Comparison of ENCODE assay signal across 8 cellular contexts in genomic region chr14:53306267-53306721, GRCh38.
DNase-seq lines count a peak whose midpoint lies in the region; ATAC-seq, FAIRE-seq and TF ChIP-seq lines count a peak whose summit lies in the region.

No MANE protein-coding gene starts in this region.

- no peak overlapping the region for H3K27ac Mint-ChIP-seq in activated B cell treated with CpG ODN at 0.5 μM for 24 hours

- CTCF ChIA-PET in activated B cell treated with CpG ODN at 0.5 μM for 24 hours (lab: Charles Lee): interaction anchor here (0.9 to 4.4 kb wide), 7 partner anchors 10 to 1042 kb away, joined by 3 to 30 read pairs (median 7); no protein-coding TSS in a partner anchor

- FAIRE-seq in A204.1 (lab: Jason Lieb, UNC): peak; percentile 62

- WGBS in liver: 16% methylated on average over 11 of the region's 11 CpGs

- peaks cover 7% of the 10 kb centered on the region for H3K9me3 Mint-ChIP-seq in activated B cell treated with CpG ODN at 0.5 μM for 24 hours

- H3K36me3 ChIP-seq in liver (ENCODE audit: control insufficient read depth in 4 of 4, insufficient read depth in 3 of 4, low read depth in 1 of 4, low read length in 3 of 4): no peaks in the 10 kb centered on the region

- no peaks in the 10 kb centered on the region for H3K36me3 Mint-ChIP-seq in activated B cell treated with CpG ODN at 0.5 μM for 24 hours (ENCODE audit: low read depth)

- H3K4me1 ChIP-seq in liver (ENCODE audit: control insufficient read depth in 4 of 4, insufficient read depth in 4 of 4, low read length in 3 of 4): peaks cover 0 to 4% (median 1%) of the 10 kb centered on the region in 4 donors

- intact Hi-C loops in activated B cell treated with CpG ODN at 0.5 μM for 24 hours (cut with micrococcal nuclease): loop anchor here (1.0 to 10.0 kb wide), 3 partner anchors 251 to 1007 kb away; no protein-coding TSS in a partner anchor

- H3K9me3 ChIP-seq in liver (ENCODE audit: control insufficient read depth in 4 of 4, low read length in 3 of 4): no peaks in the 10 kb centered on the region

- no peak overlapping the region for H3K27ac ChIP-seq in liver (ENCODE audit: low read depth in 1 of 2, low read length in 2 of 2)

- peaks cover 17% of the 10 kb centered on the region for H3K4me1 Mint-ChIP-seq in activated B cell treated with CpG ODN at 0.5 μM for 24 hours

- POLR2A ChIA-PET in activated B cell treated with CpG ODN at 0.5 μM for 24 hours (lab: Charles Lee): interaction anchor here (1.1 kb wide), 1 partner anchor 89 kb away, joined by 3 read pairs; no protein-coding TSS in a partner anchor

- TF ChIP-seq CTCF in GM12873 (IDR thresholded peaks at IDR 0.05; ENCODE audit: insufficient read depth, low read depth, low read length, missing control alignments) (peak; percentile 74), activated B cell treated with CpG ODN at 0.5 μM for 24 hours (IDR thresholded peaks at IDR 0.05) (peak; percentile 68), liver (IDR thresholded peaks at IDR 0.05; ENCODE audit: low read depth, low read length, missing input control) (peak; percentile 76)

- no peaks in the 10 kb centered on the region for H3K27me3 ChIP-seq in liver (ENCODE audit: control insufficient read depth in 4 of 4, insufficient read depth in 4 of 4, low read length in 3 of 4)

- H3K4me3 ChIP-seq in liver (ENCODE audit: low read depth in 1 of 3, low read length in 3 of 3): peak overlapping the region in 2 of 3 donors; percentile 51 to 53

- no peak overlapping the region for H3K9ac ChIP-seq in liver (ENCODE audit: low read depth in 1 of 2, low read length in 2 of 2)

- ATAC-seq in activated B cell treated with CpG ODN at 0.5 μM for 24 hours (ENCODE audit: low read depth): peak; percentile 42
- ATAC-seq in GM21526 (IDR thresholded peaks at IDR 0.05; ENCODE audit: low FRiP score, unreplicated experiment): no peak

- peaks cover 11% of the 10 kb centered on the region for H3K27me3 Mint-ChIP-seq in activated B cell treated with CpG ODN at 0.5 μM for 24 hours

- TF ChIP-seq RAD21 in liver (IDR thresholded peaks at IDR 0.05): peak; percentile 87 to 91

- DNase-seq in NCI-H146 (lab: John Stamatoyannopoulos, UW) (peak; percentile 25), activated B cell treated with CpG ODN at 0.5 μM for 24 hours (no peak), dermis blood vessel endothelial cell (peak; percentile 70)
- peak; percentile 23 to 34 for DNase-seq in stimulated activated CD4-positive, alpha-beta T cell treated with anti-CD3 and anti-CD28 coated beads, Interleukin-4, amount 100 ng/mL, for 48 hours (ENCODE audit: low read depth in 2 of 2)

- H3K4me3 Mint-ChIP-seq in activated B cell treated with CpG ODN at 0.5 μM for 24 hours: peak overlapping the region; percentile 30

TF ChIP-seq in liver, 16 proteins besides CTCF, POLR2A, EP300 and RAD21:
- TF ChIP-seq RXRA (IDR thresholded peaks at IDR 0.05) (no peak), JUND (IDR thresholded peaks at IDR 0.05) (no peak), SP1 (IDR thresholded peaks at IDR 0.05) (no peak), ATF3 (IDR thresholded peaks at IDR 0.05) (no peak), GABPA (IDR thresholded peaks at IDR 0.05 in 1 of 2, conservative IDR thresholded peaks at IDR 0.05 in 1 of 2) (no peak)
